Comparison of ENCODE assay signal across 9 cellular contexts in genomic region chr6:144219056-144219685, GRCh38.
DNase-seq lines count a peak whose midpoint lies in the region; ATAC-seq and TF ChIP-seq lines count a peak whose summit lies in the region.
"Had no signal": no experiment of that assay in that cellular context is flagged by ENCODE, and none has a peak within 500 bp of the region (broad histone marks: within the 10 kb centered on the region; RNA-seq: fewer than 3 reads in every experiment).

No MANE protein-coding gene starts in this region.

- no peak overlapping the region for H2BK5ac ChIP-seq in H9 (ENCODE audit: insufficient read length, low read length)

- intact Hi-C loops in Caco-2 (cut with micrococcal nuclease; ENCODE audit: unreplicated experiment) (loop anchor here (5.0 to 10.0 kb wide), 2 partner anchors 113 to 196 kb away; no protein-coding TSS in a partner anchor), PC-9 (cut with micrococcal nuclease; ENCODE audit: unreplicated experiment) (loop anchor here (5.0 kb wide), 3 partner anchors 48 to 377 kb away; partner anchors contain the start of gene LTV1), esophagus squamous epithelium (cut with DNase I) (no loop called here), psoas muscle (cut with DNase I) (loop anchor here in 1 of 2 donors (5.0 to 10.0 kb wide), 3 partner anchors 68 to 256 kb away; partner anchors contain the start of genes SF3B5 and UTRN), right cardiac atrium (cut with DNase I) (loop anchor here in 3 of 4 donors (5.0 to 10.0 kb wide), 4 partner anchors 67 to 114 kb away; partner anchors contain the start of genes STX11 (in 1 of the 3) and UTRN (in 1 of the 3))

- no peaks in the 10 kb centered on the region for H3K36me3 ChIP-seq in Caco-2 (ENCODE audit: control insufficient read depth, insufficient read depth, low read length)
- no peaks in the 10 kb centered on the region for H3K36me3 ChIP-seq in PC-9 (ENCODE audit: low read depth)
- no peaks in the 10 kb centered on the region for H3K36me3 ChIP-seq in esophagus squamous epithelium
- no peaks in the 10 kb centered on the region for H3K36me3 ChIP-seq in psoas muscle (ENCODE audit: insufficient read depth in 1 of 2, low read depth in 1 of 2)

- POLR2A ChIA-PET in Caco-2 (lab: Charles Lee): no interaction called here
- POLR2A ChIA-PET in PC-9 (lab: Charles Lee; ENCODE audit: unreplicated experiment): interaction anchor here (0.7 to 0.8 kb wide), 2 partner anchors 276 to 341 kb away, joined by 4 to 13 read pairs; no protein-coding TSS in a partner anchor

- BruUV-seq in Caco-2 (replicated peaks; lab: Mats Ljungman, UMichigan) (no TSS peak), PC-9 (replicated peaks; lab: Mats Ljungman, UMichigan) (no TSS peak)

- H3K56ac ChIP-seq in H9 (ENCODE audit: insufficient read length, low read depth, low read length): no peak overlapping the region

- H2AFZ ChIP-seq in H9 (ENCODE audit: low read length) (no peak overlapping the region), PC-9 (no peak overlapping the region)

- no peaks in the 10 kb centered on the region for H3K9me2 ChIP-seq in PC-9 (ENCODE audit: insufficient read depth)

- CTCF ChIA-PET in Caco-2 (lab: Charles Lee) (no interaction called here), PC-9 (lab: Charles Lee) (interaction anchor here (0.8 to 1.0 kb wide), 2 partner anchors 95 to 114 kb away, joined by 3 read pairs; no protein-coding TSS in a partner anchor)

- no peak for DNase-seq in Caco-2
- no peak for DNase-seq in H9
- DNase-seq in PC-9: peak in 1 of 2 experiments; percentile 37
- DNase-seq in esophagus squamous epithelium (lab: John Stamatoyannopoulos, UW): no peak
- DNase-seq in psoas muscle: no peak
- DNase-seq in activated CD4-positive, CD25-positive, alpha-beta regulatory T cell treated with anti-CD3 and anti-CD28 coated beads, Interleukin-2, amount 50 U/mL, for 72 hours: no peak
- DNase-seq in right cardiac atrium: no peak

- no peak overlapping the region for H2AK5ac ChIP-seq in H9 (ENCODE audit: insufficient read length, low read length)

- H3K9me3 Mint-ChIP-seq in Caco-2 (ENCODE audit: unreplicated experiment) (no peaks in the 10 kb centered on the region), H9 (peaks cover 4 to 11% of the 10 kb centered on the region in 2 experiments; a peak in 4 of 5 replicates)

- H3K14ac ChIP-seq in H9 (ENCODE audit: insufficient read depth, low read length): no peak overlapping the region

- H3K4me1 ChIP-seq in Caco-2 (peaks cover 7% of the 10 kb centered on the region), H9 (ENCODE audit: insufficient read depth, low read length) (no peaks in the 10 kb centered on the region), PC-9 (replicated peaks; ENCODE audit: insufficient read depth) (peaks cover 15% of the 10 kb centered on the region; the same call in 1 of the 2 replicates), esophagus squamous epithelium (peaks cover 7 to 31% (median 11%) of the 10 kb centered on the region in 3 donors), psoas muscle (peaks cover 14% of the 10 kb centered on the region), right cardiac atrium (ENCODE audit: control insufficient read depth, insufficient read depth, low read length) (peaks cover 3% of the 10 kb centered on the region)

- H3K27ac ChIP-seq in H9 (ENCODE audit: insufficient read length, low read depth, low read length): no peak overlapping the region
- H3K27ac ChIP-seq in PC-9: no peak overlapping the region
- no peak overlapping the region for H3K27ac ChIP-seq in esophagus squamous epithelium
- no peak overlapping the region for H3K27ac ChIP-seq in psoas muscle
- no peak overlapping the region for H3K27ac ChIP-seq in right cardiac atrium (ENCODE audit: low read length)
- H3K27ac ChIP-seq: SK-N-MC had no signal

- H3K79me2 ChIP-seq in H9 (ENCODE audit: insufficient read depth, low read length) (no peaks in the 10 kb centered on the region), PC-9 (ENCODE audit: low read depth) (no peaks in the 10 kb centered on the region)

- no peak overlapping the region for H3T11ph ChIP-seq in H9 (ENCODE audit: low read length)

- H3K18ac ChIP-seq in H9 (ENCODE audit: insufficient read length, low read depth, low read length): no peak overlapping the region

- ATAC-seq in psoas muscle: no peak
- ATAC-seq in HG02678 (IDR thresholded peaks at IDR 0.05; ENCODE audit: unreplicated experiment): no peak
- no peak for ATAC-seq in right cardiac atrium

- peaks cover 6% of the 10 kb centered on the region for H3K27me3 Mint-ChIP-seq in Caco-2 (ENCODE audit: insufficient read depth, unreplicated experiment)
- H3K27me3 Mint-ChIP-seq in H9 (ENCODE audit: low read depth): peaks cover 7% of the 10 kb centered on the region

- H4K20me1 ChIP-seq in H9 (ENCODE audit: control insufficient read depth, insufficient read depth, insufficient read length) (no peaks in the 10 kb centered on the region), PC-9 (ENCODE audit: insufficient read depth) (no peaks in the 10 kb centered on the region)

- H3K79me1 ChIP-seq in H9 (ENCODE audit: insufficient read depth, low read depth, low read length, poor library complexity, severe bottlenecking): no peaks in the 10 kb centered on the region

- H4K5ac ChIP-seq in H9 (ENCODE audit: insufficient read length, low read depth, low read length): no peak overlapping the region

- peaks cover 23% of the 10 kb centered on the region for H3K36me3 Mint-ChIP-seq in Caco-2 (ENCODE audit: insufficient read depth, unreplicated experiment)
- H3K36me3 Mint-ChIP-seq in H9 (ENCODE audit: insufficient read depth in 1 of 3, low read depth in 3 of 3): peaks cover 0 to 7% (median 1%) of the 10 kb centered on the region in 3 experiments; a peak in 5 of 7 replicates

- no peaks in the 10 kb centered on the region for H3K27me3 ChIP-seq in Caco-2 (replicated peaks; ENCODE audit: control insufficient read depth, insufficient read depth, low read length)
- H3K27me3 ChIP-seq in H9 (ENCODE audit: insufficient read depth, low read length): no peaks in the 10 kb centered on the region
- H3K27me3 ChIP-seq in PC-9 (ENCODE audit: insufficient read depth, low read depth): no peaks in the 10 kb centered on the region
- no peaks in the 10 kb centered on the region for H3K27me3 ChIP-seq in esophagus squamous epithelium
- no peaks in the 10 kb centered on the region for H3K27me3 ChIP-seq in psoas muscle (ENCODE audit: insufficient read depth in 3 of 3, low read length in 2 of 3)
- H3K27me3 ChIP-seq in right cardiac atrium (ENCODE audit: control insufficient read depth, insufficient read depth): no peaks in the 10 kb centered on the region

- H3K4me1 Mint-ChIP-seq in Caco-2 (ENCODE audit: low read depth, unreplicated experiment) (peaks cover 34% of the 10 kb centered on the region), H9 (peaks cover 16 to 17% of the 10 kb centered on the region in 2 experiments)

- no peak overlapping the region for H4K8ac ChIP-seq in H9 (replicated peaks; ENCODE audit: insufficient read length, low read depth, low read length)

- no peaks in the 10 kb centered on the region for H3K23me2 ChIP-seq in H9 (ENCODE audit: insufficient read length, low read depth, low read length, poor library complexity, severe bottlenecking)

- no peak for TF ChIP-seq POLR2A in esophagus squamous epithelium (IDR thresholded peaks at IDR 0.05)

- no peak overlapping the region for H4K91ac ChIP-seq in H9 (ENCODE audit: insufficient read length, low read depth, low read length)

- H2BK20ac ChIP-seq in H9 (ENCODE audit: low read depth, low read length, poor library complexity, severe bottlenecking): no peak overlapping the region

- no peak overlapping the region for H3K23ac ChIP-seq in H9 (ENCODE audit: insufficient read length, low read depth, low read length)

- H3K4me2 ChIP-seq in H9 (ENCODE audit: insufficient read depth, insufficient read length, low read length) (no peak overlapping the region), PC-9 (no peak overlapping the region)

- H2BK120ac ChIP-seq in H9 (ENCODE audit: low read depth, low read length, poor library complexity, severe bottlenecking): no peak overlapping the region

- no peak overlapping the region for H2BK15ac ChIP-seq in H9 (ENCODE audit: low read depth, low read length)

- no peak overlapping the region for H3K9ac ChIP-seq in H9 (ENCODE audit: extremely low read depth, insufficient read length, low read length)

- no peak overlapping the region for H3K4me3 Mint-ChIP-seq in Caco-2 (ENCODE audit: unreplicated experiment)
- H3K4me3 Mint-ChIP-seq in H9: no peak overlapping the region

- no CpG with 5 or more reads among the region's 3 CpGs for WGBS in H9 (ENCODE audit: extremely low coverage, insufficient read length, low lambda C conversion rate)
- WGBS in esophagus squamous epithelium, 2 donors: 59 to 62% methylated on average over 3 of the region's 3 CpGs
- WGBS in psoas muscle, 3 donors: 73 to 77% (median 75%) methylated on average over 3 of the region's 3 CpGs
- WGBS in right cardiac atrium: 65% methylated on average over 3 of the region's 3 CpGs

- H3K4ac ChIP-seq in H9 (ENCODE audit: low read depth, low read length): no peak overlapping the region

- peaks cover 5% of the 10 kb centered on the region; the same call in 1 of the 2 replicates for H3F3A ChIP-seq in PC-9 (ENCODE audit: insufficient read depth, low read depth)

- peak; percentile 35 to 48 for TF ChIP-seq CTCF in Caco-2 (IDR thresholded peaks at IDR 0.05; ENCODE audit: insufficient read depth in 1 of 2, low read depth in 1 of 2, low read length in 1 of 2, severe bottlenecking in 1 of 2, unreplicated experiment in 1 of 2)
- peak; percentile 75 for TF ChIP-seq CTCF in H9 (conservative IDR thresholded peaks at IDR 0.05)
- peak; percentile 68 for TF ChIP-seq CTCF in PC-9 (conservative IDR thresholded peaks at IDR 0.05)
- peak in 5 of 6 experiments; percentile 50 to 73 (median 57) for TF ChIP-seq CTCF in esophagus squamous epithelium (IDR thresholded peaks at IDR 0.05)
- peak; percentile 61 for TF ChIP-seq CTCF in psoas muscle (IDR thresholded peaks at IDR 0.05)

- no peak overlapping the region for H2BK12ac ChIP-seq in H9 (ENCODE audit: insufficient read length, low read depth, low read length)

- H3K27ac Mint-ChIP-seq in Caco-2 (ENCODE audit: unreplicated experiment) (no peak overlapping the region), H9 (no peak overlapping the region)

- H3K9me3 ChIP-seq in Caco-2 (no peaks in the 10 kb centered on the region), H9 (ENCODE audit: control insufficient read depth, low read depth, low read length) (no peaks in the 10 kb centered on the region), PC-9 (ENCODE audit: insufficient read depth, low read depth) (no peaks in the 10 kb centered on the region; the same call in 1 of the 2 replicates), esophagus squamous epithelium (peaks cover 0 to 2% (median 0%) of the 10 kb centered on the region in 3 donors), psoas muscle (peaks cover 1% of the 10 kb centered on the region), right cardiac atrium (ENCODE audit: control insufficient read depth, low read length) (no peaks in the 10 kb centered on the region)

- H3K4me3 ChIP-seq in Caco-2 (ENCODE audit: low read depth, low read length) (no peak overlapping the region), PC-9 (no peak overlapping the region), esophagus squamous epithelium (no peak overlapping the region), psoas muscle (no peak overlapping the region), right cardiac atrium (ENCODE audit: low read length) (no peak overlapping the region)
- H3K4me3 ChIP-seq: SK-N-MC had no signal
